ENCODE assay signal across 5 cellular contexts in genomic region chr3:89803711-89804110, GRCh38.
"Had no signal": no experiment of that assay in that cellular context is flagged by ENCODE, and none has a peak within 500 bp of the region (broad histone marks: within the 10 kb centered on the region; RNA-seq: fewer than 3 reads in every experiment).

No MANE protein-coding gene starts in this region.

- H3K4me3 Mint-ChIP-seq: IgD-negative memory B cell had no signal

- DNase-seq: IMR-90 had no signal

- H3K27me3 Mint-ChIP-seq: IgD-negative memory B cell had no signal

- H3K27ac ChIP-seq: HL-60 had no signal

- H3K36me3 Mint-ChIP-seq: IgD-negative memory B cell had no signal

- H3K27ac Mint-ChIP-seq: IgD-negative memory B cell had no signal

- H3K4me3 ChIP-seq: K562 had no signal

- ATAC-seq: HepG2, K562 had no signal

- H3K4me1 Mint-ChIP-seq: IgD-negative memory B cell had no signal
